In the genomic region with DNA sequence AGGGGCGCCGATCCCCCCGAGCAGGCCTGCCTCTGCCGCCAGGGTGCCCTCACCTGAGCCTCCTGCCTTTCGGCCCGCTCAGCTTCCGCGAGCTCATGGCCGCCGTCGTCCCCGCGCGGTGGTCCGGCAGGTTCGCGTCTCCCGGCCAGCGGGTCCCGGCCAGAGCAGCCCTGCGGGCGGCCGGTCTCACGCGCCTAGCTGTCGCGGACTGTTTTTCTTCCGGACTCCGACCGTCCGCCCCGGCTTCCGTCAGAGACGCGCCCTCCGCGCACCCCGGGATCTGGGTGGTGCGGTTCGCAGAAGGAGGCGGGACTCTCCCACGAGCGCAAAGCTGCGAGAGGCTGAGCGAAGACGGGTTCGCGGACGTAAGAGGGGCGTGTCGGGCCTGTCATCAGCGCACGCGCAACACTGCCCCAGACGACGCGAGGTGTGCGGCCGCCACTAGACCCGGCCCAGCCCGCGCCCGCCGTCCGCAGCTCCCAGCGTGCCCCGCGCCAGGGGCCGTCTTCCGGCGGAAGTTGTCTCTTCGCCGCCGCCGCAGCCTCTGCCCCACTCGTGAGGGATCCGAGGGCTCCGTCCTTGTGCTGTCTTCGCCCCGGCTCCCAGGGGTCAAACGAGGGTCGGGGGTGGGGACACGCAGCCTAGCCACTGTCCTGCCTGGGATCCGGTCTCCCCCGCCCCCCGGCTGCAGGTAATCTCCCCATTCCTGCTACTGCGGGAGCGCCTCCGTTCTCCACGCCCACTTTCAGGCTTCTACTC, we compare ENCODE assay signal across 8 cellular contexts. TPM values are rescaled to one million over a fixed set of nuclear protein-coding genes. Genes with fewer than 3 reads are reported as not detected.
DNase-seq lines count a peak whose midpoint lies in the region; ATAC-seq, FAIRE-seq and TF ChIP-seq lines count a peak whose summit lies in the region.

TSS of gene INPP5K (minus strand) at position 210 of the 759 bp plus-strand sequence. CDS start at position 97, 113 bp downstream.

- TF ChIP-seq CTCF in HepG2 (CRISPR knock-in tag; IDR thresholded peaks at IDR 0.05): no peak

- H4K20me1 ChIP-seq in HepG2 (ENCODE audit: insufficient read depth, low read length): no peaks in the 10 kb centered on the region

- peak within 1 kb of the TSS; percentile 91 for H3K9ac ChIP-seq in HepG2 (ENCODE audit: insufficient read depth, low read depth, low read length)

- H3K27ac ChIP-seq in HepG2 (ENCODE audit: extremely low read length, insufficient read depth, low read length): peak within 1 kb of the TSS; percentile 73

- no peak for TF ChIP-seq EP300 in HepG2 (IDR thresholded peaks at IDR 0.05; ENCODE audit: low read depth in 2 of 2, low read length in 2 of 2)
- 0 out of 2 replicates have a peak, but pooled peaks have one; percentile 3 for TF ChIP-seq EP300 in HepG2 (CRISPR knock-in tag; IDR thresholded peaks at IDR 0.05; ENCODE audit: borderline replicate concordance)

- BruUV-seq in HepG2 (replicated peaks; lab: Mats Ljungman, UMichigan): no TSS peak

- H3K36me3 ChIP-seq in HepG2 (replicated peaks in 1 of 2; ENCODE audit: control insufficient read depth in 1 of 2, insufficient read depth in 2 of 2, low read length in 2 of 2): peaks cover 0 to 6% of the 10 kb centered on the region in 2 experiments; a peak in 4 of 5 replicates

- POLR2A ChIA-PET in HepG2 (lab: Yijun Ruan, JAX): interaction anchor here (0.6 to 3.2 kb wide), 27 partner anchors 9 to 257 kb away, joined by 3 to 21 read pairs (median 4); partner anchors contain the start of genes CRK, MYO1C, PITPNA and RILP

- peak within 1 kb of the TSS; percentile 96 to 100 (median 97) for H3K4me3 ChIP-seq in HepG2 (replicated peaks in 1 of 3; ENCODE audit: insufficient read depth in 1 of 3, low read depth in 2 of 3, low read length in 3 of 3)

- DNase-seq in CD1c-positive myeloid dendritic cell (ENCODE audit: extremely low spot score) (peak; percentile 99), NCI-H748 treated with DMSO at 0.1 percent for 48 hours (lab: John Stamatoyannopoulos, UW) (peak; percentile 97), dermis blood vessel endothelial cell (peak; percentile 98), HepG2 (ENCODE audit: low spot score) (peak; percentile 93)
- peak; percentile 95 to 97 for DNase-seq in activated CD4-positive, alpha-beta T cell treated with anti-CD3 and anti-CD28 coated beads, Interleukin-2, amount 50 U/mL, for 4 hours
- peak; percentile 97 for DNase-seq in stimulated activated CD4-positive, alpha-beta T cell treated with anti-CD3 and anti-CD28 coated beads, Interleukin-4, amount 100 ng/mL, for 1 hour

- peak; percentile 95 for ATAC-seq in GM19372 (IDR thresholded peaks at IDR 0.05; ENCODE audit: low read depth, unreplicated experiment)
- peak; percentile 64 for ATAC-seq in HG03558 (IDR thresholded peaks at IDR 0.05; ENCODE audit: extremely low read depth, unreplicated experiment)
- peak; percentile 94 for ATAC-seq in HepG2

- peak within 1 kb of the TSS; percentile 18 for H2AFZ ChIP-seq in HepG2 (ENCODE audit: low read length)

- H3K27me3 ChIP-seq in HepG2 (ENCODE audit: control insufficient read depth in 1 of 2, insufficient read depth in 2 of 2, low read length in 2 of 2): no peaks in the 10 kb centered on the region; a peak in 1 of 5 replicates

- intact Hi-C loops in HepG2 (cut with micrococcal nuclease; ENCODE audit: unreplicated experiment): loop anchor here (1.0 to 5.0 kb wide), 2 partner anchors 28 to 46 kb away; partner anchors contain the start of gene PITPNA

- peaks cover 15% of the 10 kb centered on the region for H3K79me2 ChIP-seq in HepG2 (ENCODE audit: insufficient read depth, low read length)

- CTCF ChIA-PET in HepG2 (lab: Yijun Ruan, JAX; ENCODE audit: low intra/inter-chr PET ratio, low total read pairs): interaction anchor here (1.7 kb wide), 1 partner anchor 151 kb away, joined by 9 read pairs; no protein-coding TSS in a partner anchor

- peak; percentile 72 to 92 for TF ChIP-seq POLR2A in HepG2 (IDR thresholded peaks at IDR 0.05; ENCODE audit: insufficient read depth in 1 of 2, low read depth in 2 of 2, low read length in 2 of 2)

- peak; percentile 11; the same call in 1 of the 2 replicates for TF ChIP-seq RAD21 in HepG2 (CRISPR knock-in tag; IDR thresholded peaks at IDR 0.05)

- peak within 1 kb of the TSS; percentile 96 for H3K4me2 ChIP-seq in HepG2 (ENCODE audit: low read depth, low read length)

- H3K9me3 ChIP-seq in HepG2 (ENCODE audit: low read length): no peaks in the 10 kb centered on the region

- peak; percentile 87 for FAIRE-seq in HepG2 (lab: Jason Lieb, UNC)

- WGBS in HepG2 (ENCODE audit: low lambda C conversion rate): 0% methylated on average over 28 of the region's 90 CpGs

- in situ Hi-C loops in HepG2 (cut with HindIII; ENCODE audit: extremely low pct_ligation_motif_present, low pct_unique_long_range_greater_than_20kb): loop anchor here (5.0 to 10.0 kb wide), 2 partner anchors 149 to 242 kb away; partner anchors contain the start of genes BHLHA9 and TRARG1

- peaks cover 17% of the 10 kb centered on the region for H3K4me1 ChIP-seq in HepG2 (ENCODE audit: insufficient read depth, low read length)

TF ChIP-seq in HepG2, 621 proteins besides CTCF, POLR2A, EP300 and RAD21 (continues in another document):
- TF ChIP-seq BCLAF1 (IDR thresholded peaks at IDR 0.05) (no peak), ZNF768 (CRISPR knock-in tag; IDR thresholded peaks at IDR 0.05) (no peak), ELF4 (CRISPR knock-in tag; IDR thresholded peaks at IDR 0.05; ENCODE audit: borderline replicate concordance) (no peak), FOSL2 (CRISPR knock-in tag; IDR thresholded peaks at IDR 0.05) (0 out of 2 replicates have a peak, but pooled peaks have one; percentile 19)

RNA-seq across cellular contexts. Expression of gene INPP5K, which starts in this region (rescaled TPM):
- total RNA-seq in dermis blood vessel endothelial cell: 74.7 and 88.0 TPM in 2 replicates
- total RNA-seq in HepG2 (2016; rRNA removed; fragmentation: Illumina TruSeq; extraction: Trizol): 4.3 and 4.8 TPM in 2 replicates
- 1.1 and 1.2 TPM in 2 replicates for total RNA-seq in HepG2 (2016; cell fraction: cytosol; rRNA removed; fragmentation: Illumina TruSeq; extraction: Trizol; ENCODE audit: low read depth)
- 3.0 and 4.9 TPM in 2 replicates for total RNA-seq in HepG2 (2016; cell fraction: insoluble cytoplasmic fraction; rRNA removed; fragmentation: Illumina TruSeq; extraction: Trizol)
- total RNA-seq in HepG2 (2016; cell fraction: membrane; rRNA removed; fragmentation: Illumina TruSeq; extraction: Trizol): 3.8 TPM in 2 replicates
- 2.6 and 3.9 TPM in 2 replicates for total RNA-seq in HepG2 (2016; cell fraction: nucleus; rRNA removed; fragmentation: Illumina TruSeq; extraction: Trizol)
- 9.3 and 9.6 TPM in 2 replicates for polyA plus RNA-seq in HepG2 (2011; rRNA removed)
- polyA plus RNA-seq in HepG2 (2011; cell fraction: cytosol; rRNA removed): 7.3 and 11.5 TPM in 2 replicates
- polyA plus RNA-seq in HepG2 (2011; cell fraction: nucleus; rRNA removed): 14.7 and 18.6 TPM in 2 replicates
- 4.4 and 6.6 TPM in 2 replicates for polyA plus RNA-seq in HepG2 (2012)
- 1.7 and 3.1 TPM in 2 replicates for polyA plus RNA-seq in HepG2 (2016; cell fraction: cytosol; fragmentation: Illumina TruSeq; extraction: Trizol; ENCODE audit: low read depth)
- polyA plus RNA-seq in HepG2 (2016; cell fraction: insoluble cytoplasmic fraction; fragmentation: Illumina TruSeq; extraction: Trizol; ENCODE audit: low read depth): 3.3 and 4.8 TPM in 2 replicates
- 3.5 and 4.2 TPM in 2 replicates for polyA plus RNA-seq in HepG2 (2016; cell fraction: membrane; fragmentation: Illumina TruSeq; extraction: Trizol; ENCODE audit: low read depth)
- 8.4 and 9.9 TPM in 2 replicates for polyA plus RNA-seq in HepG2 (2016; cell fraction: nucleus; fragmentation: Illumina TruSeq; extraction: Trizol; ENCODE audit: insufficient read depth, low read depth)
- polyA minus RNA-seq in HepG2 (2011; rRNA and poly(A)+ RNA removed; ENCODE audit: low replicate concordance): 26.2 and 71.2 TPM in 2 replicates
- polyA minus RNA-seq in HepG2 (2011; cell fraction: cytosol; rRNA and poly(A)+ RNA removed): 6.0 and 7.6 TPM in 2 replicates
- 11.9 and 12.7 TPM in 2 replicates for polyA minus RNA-seq in HepG2 (2011; cell fraction: nucleus; rRNA and poly(A)+ RNA removed)

Comparison
In these comparisons a context has a peak if more than half of its experiments do, and no peak if none do; other contexts are left out.
1. Peak in every context shown above with its lines: DNase-seq, ATAC-seq, H3K4me3 ChIP-seq and H3K27ac ChIP-seq.
2. RNA of gene INPP5K (total RNA-seq): 74.7 to 88.0 TPM in dermis blood vessel endothelial cell; 1.1 to 4.9 TPM in HepG2; every median in the first group is over 10 times any median in the second.